9 cellular contexts compared by ENCODE assay signal in the genomic region with DNA sequence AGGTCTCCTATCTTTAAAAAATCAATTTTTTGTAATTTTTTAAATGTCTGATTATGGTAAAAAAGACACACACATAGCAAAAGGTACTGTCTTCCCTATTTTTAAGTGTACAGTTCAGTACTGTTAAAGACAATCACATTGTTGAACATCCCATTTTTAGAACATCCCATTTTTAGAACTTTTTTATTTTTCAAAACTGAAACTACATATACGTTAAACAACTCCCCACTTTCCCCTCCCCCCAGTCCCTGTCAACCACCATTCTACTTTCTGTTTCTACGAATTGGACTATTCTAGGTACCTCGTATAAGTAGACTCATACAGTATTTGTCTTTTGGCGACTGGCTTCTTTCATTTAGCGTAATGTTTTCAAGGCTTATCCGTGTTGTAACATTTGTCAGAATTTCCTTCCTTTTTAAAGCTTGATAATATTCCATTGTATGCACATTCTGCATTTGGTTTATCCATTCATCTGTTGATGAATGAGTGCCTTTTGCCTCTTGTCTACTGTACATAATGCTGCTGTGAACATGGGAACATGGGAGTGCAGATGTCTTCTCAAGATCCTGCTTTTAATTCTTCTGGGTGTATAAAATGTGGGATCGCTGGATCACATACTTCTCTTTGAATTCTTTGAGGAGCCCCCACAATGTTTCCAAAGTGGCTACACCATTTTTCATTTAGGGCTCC.
A peak's percentile ranks its signal among the peaks of the same experiment; 100 is the strongest.
DNase-seq lines count a peak whose midpoint lies in the region; ATAC-seq, FAIRE-seq and TF ChIP-seq lines count a peak whose summit lies in the region.
"Had no signal": no experiment of that assay in that cellular context is flagged by ENCODE, and none has a peak within 500 bp of the region (broad histone marks: within the 10 kb centered on the region; RNA-seq: fewer than 3 reads in every experiment).

No MANE protein-coding gene starts in this region.

- peaks cover 36 to 60% (median 37%) of the 10 kb centered on the region in 3 donors for H3K4me1 Mint-ChIP-seq in naive B cell

- peak overlapping the region; percentile 49 to 84 (median 70) for H3K4me3 Mint-ChIP-seq in naive B cell

- no peak overlapping the region for H3K27ac ChIP-seq in hepatocyte
- H3K27ac ChIP-seq: right lobe of liver had no signal

- no peaks in the 10 kb centered on the region for H3K27me3 ChIP-seq in hepatocyte
- H3K27me3 ChIP-seq: right lobe of liver had no signal

- H3K4me3 ChIP-seq in hepatocyte = no peak overlapping the region
- H3K4me3 ChIP-seq: right lobe of liver had no signal

- H3K4me2 ChIP-seq in hepatocyte = no peak overlapping the region

- H3K36me3 ChIP-seq in hepatocyte (replicated peaks; ENCODE audit: insufficient read depth, low read depth) = no peaks in the 10 kb centered on the region
- H3K36me3 ChIP-seq: right lobe of liver had no signal

- H3K9me3 ChIP-seq in hepatocyte (ENCODE audit: low read depth) = no peaks in the 10 kb centered on the region
- H3K9me3 ChIP-seq: right lobe of liver had no signal

- intact Hi-C loops in head of caudate nucleus (cut with DNase I) = no loop called here

- H3K27me3 Mint-ChIP-seq in naive B cell = no peaks in the 10 kb centered on the region

- H3K4me1 ChIP-seq in hepatocyte (ENCODE audit: insufficient read depth) = no peaks in the 10 kb centered on the region
- H3K4me1 ChIP-seq: right lobe of liver had no signal

- peak; percentile 70 for ATAC-seq in GM21825 (IDR thresholded peaks at IDR 0.05; ENCODE audit: unreplicated experiment)
- peak; percentile 89 to 94 for ATAC-seq in naive B cell (ENCODE audit: low read depth in 2 of 2)
- ATAC-seq in esophagus mucosa = no peak

- H3K9me3 Mint-ChIP-seq in naive B cell = peaks cover 0 to 3% (median 0%) of the 10 kb centered on the region in 7 donors

- peaks cover 0 to 8% of the 10 kb centered on the region in 2 donors for H3K36me3 Mint-ChIP-seq in naive B cell

- H3K79me2 ChIP-seq in hepatocyte = no peaks in the 10 kb centered on the region

- TF ChIP-seq CTCF in GM13977 (IDR thresholded peaks at IDR 0.05; ENCODE audit: extremely low read depth, insufficient read depth, missing control alignments) = no peak
- TF ChIP-seq CTCF in hepatocyte (IDR thresholded peaks at IDR 0.05; ENCODE audit: poor library complexity) = no peak

- 91% methylated on average over 7 of the region's 7 CpGs for WGBS in hepatocyte (ENCODE audit: low lambda C conversion rate, missing lambda C conversion rate)

- DNase-seq in GM18507 (ENCODE audit: extremely low spot score, insufficient read length, low read depth) = no peak
- DNase-seq in OCI-M1 (lab: John Stamatoyannopoulos, UW) = peak; percentile 87
- peak; percentile 46 for DNase-seq in naive B cell
- DNase-seq in GM13977 (ENCODE audit: low spot score) = no peak
- DNase-seq in head of caudate nucleus = no peak
- DNase-seq in hepatocyte (ENCODE audit: low spot score) = no peak
- DNase-seq: right lobe of liver had no signal

- no peaks in the 10 kb centered on the region for H3K9me2 ChIP-seq in hepatocyte (replicated peaks; ENCODE audit: insufficient read depth)

- peak overlapping the region; percentile 11 to 92 (median 85) for H3K27ac Mint-ChIP-seq in naive B cell

- no peaks in the 10 kb centered on the region for H4K20me1 ChIP-seq in hepatocyte (ENCODE audit: insufficient read depth, poor library complexity, severe bottlenecking)

- peak; percentile 88 for FAIRE-seq in GM18507 (lab: Jason Lieb, UNC)

- no peak overlapping the region for H2AFZ ChIP-seq in hepatocyte

- in situ Hi-C loops in GM13977 (cut with MboI; ENCODE audit: low pct_unique_long_range_greater_than_20kb, low sequenced_read_pairs, unreplicated experiment) = no loop called here

Comparison
In these comparisons a context has a peak if more than half of its experiments do, and no peak if none do; other contexts are left out.
1. DNase-seq: peak in OCI-M1 (single experiment) and naive B cell (single experiment); none in GM18507 (single experiment), GM13977 (single experiment), head of caudate nucleus (0 of 42) and hepatocyte (single experiment).